20 cellular contexts compared by ENCODE assay signal in the genomic region with DNA sequence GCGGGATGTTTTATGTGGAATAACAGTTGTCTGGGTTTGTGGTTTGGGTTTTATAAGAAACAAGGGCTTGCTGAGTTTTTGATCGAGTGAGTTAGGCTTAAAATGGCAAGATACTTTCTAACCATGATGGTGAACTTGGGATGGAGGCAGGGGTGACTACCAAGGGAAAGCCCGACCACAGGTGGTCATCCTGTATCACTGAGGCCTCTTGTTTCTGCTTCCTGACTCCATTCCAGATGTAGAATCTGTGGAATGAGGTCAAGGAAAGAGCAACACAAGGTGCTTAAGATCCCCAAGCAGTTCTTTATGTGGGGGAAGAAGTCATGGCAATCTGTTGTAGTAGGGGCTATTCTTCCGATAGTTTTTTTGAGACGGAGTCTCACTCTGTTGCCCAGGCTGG.
A peak's percentile ranks its signal among the peaks of the same experiment; 100 is the strongest.
DNase-seq lines count a peak whose midpoint lies in the region; TF ChIP-seq lines count a peak whose summit lies in the region.
"Had no signal": no experiment of that assay in that cellular context is flagged by ENCODE, and none has a peak within 500 bp of the region (broad histone marks: within the 10 kb centered on the region; RNA-seq: fewer than 3 reads in every experiment).

No MANE protein-coding gene starts in this region.

- CTCF ChIA-PET in A673 (lab: Charles Lee), result no interaction called here

- H3K4me3 ChIP-seq in A673 (ENCODE audit: low read depth, low read length, poor library complexity, severe bottlenecking), result no peak overlapping the region
- no peak overlapping the region for H3K4me3 ChIP-seq in astrocyte of the cerebellum (ENCODE audit: low read depth, low read length)
- H3K4me3 ChIP-seq in mesendoderm (ENCODE audit: low read length), result no peak overlapping the region
- no peak overlapping the region for H3K4me3 ChIP-seq in neural progenitor cell
- H3K4me3 ChIP-seq: BLaER1 treated with 17β-estradiol and CSF1 and Interleukin-3, amounts not matched to agents 10 nM and 100 nM had no signal

- H3K4me2 ChIP-seq in mesendoderm (ENCODE audit: low read length) (no peak overlapping the region), neural progenitor cell (no peak overlapping the region)
- H3K4me2 ChIP-seq: BLaER1 treated with 17β-estradiol and CSF1 and Interleukin-3, amounts not matched to agents 10 nM and 100 nM had no signal

- no peak overlapping the region for H3K27ac ChIP-seq in A673 (ENCODE audit: low read depth, low read length, poor library complexity, severe bottlenecking)
- H3K27ac ChIP-seq in mesendoderm (ENCODE audit: low read depth, low read length), result no peak overlapping the region
- H3K27ac ChIP-seq in neural progenitor cell, result no peak overlapping the region
- H3K27ac ChIP-seq: 22Rv1; BLaER1 treated with 17β-estradiol and CSF1 and Interleukin-3, amounts not matched to agents 10 nM and 100 nM had no signal

- in situ Hi-C loops in astrocyte of the cerebellum (cut with HindIII; ENCODE audit: low sequenced_read_pairs), result no loop called here

- no peaks in the 10 kb centered on the region for H3K79me1 ChIP-seq in mesendoderm (ENCODE audit: low read length)

- no peaks in the 10 kb centered on the region for H3F3A ChIP-seq in neural progenitor cell (ENCODE audit: low read depth)

- H2BK5ac ChIP-seq in mesendoderm (ENCODE audit: low read length), result no peak overlapping the region

- no TSS peak for BruUV-seq in A673 (replicated peaks; lab: Mats Ljungman, UMichigan)

- no peaks in the 10 kb centered on the region for H3K27me3 ChIP-seq in A673 (replicated peaks; ENCODE audit: insufficient read depth, low read depth, low read length, poor library complexity)
- no peaks in the 10 kb centered on the region for H3K27me3 ChIP-seq in mesendoderm (ENCODE audit: insufficient read depth, low read length, poor library complexity)
- H3K27me3 ChIP-seq in neural progenitor cell, result no peaks in the 10 kb centered on the region
- H3K27me3 ChIP-seq: BE2C; BLaER1 treated with 17β-estradiol and CSF1 and Interleukin-3, amounts not matched to agents 10 nM and 100 nM had no signal

- DNase-seq in A673 (ENCODE audit: low spot score), result peak; percentile 67
- peak; percentile 49 for DNase-seq in astrocyte of the cerebellum (ENCODE audit: low read depth)
- no peak for DNase-seq in endothelial cell (ENCODE audit: low spot score)
- peak; percentile 19 for DNase-seq in mesendoderm
- no peak for DNase-seq in T-helper 9 cell
- no peak for DNase-seq in DMS 273 (lab: John Stamatoyannopoulos, UW; ENCODE audit: unreplicated experiment)
- DNase-seq in stimulated activated naive CD4-positive, alpha-beta T cell treated with Interleukin-2 at 50 U/mL for 16 hours (lab: John Stamatoyannopoulos, UW), result no peak
- no peak for DNase-seq in neural progenitor cell (ENCODE audit: low spot score)
- DNase-seq: ACHN; AML-193; BE2C; CD4-positive, alpha-beta T cell; CD8-positive, alpha-beta memory T cell; DMS53; DMS79 treated with DMSO at 0.1 percent for 48 hours; GF-D8; H9 had no signal

- no peak overlapping the region for H2BK15ac ChIP-seq in mesendoderm (replicated peaks; ENCODE audit: low read depth)

- no peaks in the 10 kb centered on the region for H3K36me3 ChIP-seq in A673 (ENCODE audit: insufficient read depth, low read length, poor library complexity, severe bottlenecking)
- H3K36me3 ChIP-seq in mesendoderm (ENCODE audit: control insufficient read depth, insufficient read depth, low read length), result no peaks in the 10 kb centered on the region
- H3K36me3 ChIP-seq in neural progenitor cell, result no peaks in the 10 kb centered on the region
- H3K36me3 ChIP-seq: BE2C; BLaER1 treated with 17β-estradiol and CSF1 and Interleukin-3, amounts not matched to agents 10 nM and 100 nM had no signal

- H3K4ac ChIP-seq in mesendoderm (ENCODE audit: low read depth, low read length), result no peak overlapping the region

- no peaks in the 10 kb centered on the region for H4K20me1 ChIP-seq in neural progenitor cell (ENCODE audit: low read depth)
- H4K20me1 ChIP-seq: BLaER1 treated with 17β-estradiol and CSF1 and Interleukin-3, amounts not matched to agents 10 nM and 100 nM had no signal

- peak overlapping the region; percentile 0 for H3K4me3 Mint-ChIP-seq in endothelial cell (ENCODE audit: unreplicated experiment)
- no peak overlapping the region for H3K4me3 Mint-ChIP-seq in neural progenitor cell
- H3K4me3 Mint-ChIP-seq: CD14-positive monocyte; CD4-positive, alpha-beta T cell; CD8-positive, alpha-beta memory T cell; H9 had no signal

- no peak overlapping the region for H2AFZ ChIP-seq in neural progenitor cell (replicated peaks)

- no peak overlapping the region for H2BK120ac ChIP-seq in mesendoderm (ENCODE audit: low read depth, low read length)

- TF ChIP-seq CTCF in A673 (conservative IDR thresholded peaks at IDR 0.05; ENCODE audit: low read depth, low read length), result no peak
- no peak for TF ChIP-seq CTCF in astrocyte of the cerebellum (IDR thresholded peaks at IDR 0.05; ENCODE audit: low read depth, low read length, missing control alignments)
- TF ChIP-seq CTCF in endothelial cell (IDR thresholded peaks at IDR 0.05; ENCODE audit: unreplicated experiment), result no peak
- TF ChIP-seq CTCF in neural progenitor cell (IDR thresholded peaks at IDR 0.05), result no peak

- H3K4me1 ChIP-seq in A673 (ENCODE audit: insufficient read depth, low read length, poor library complexity, severe bottlenecking), result peaks cover 13% of the 10 kb centered on the region
- no peaks in the 10 kb centered on the region for H3K4me1 ChIP-seq in mesendoderm (ENCODE audit: control insufficient read depth, low read depth, low read length)
- no peaks in the 10 kb centered on the region for H3K4me1 ChIP-seq in neural progenitor cell
- H3K4me1 ChIP-seq: BLaER1 treated with 17β-estradiol and CSF1 and Interleukin-3, amounts not matched to agents 10 nM and 100 nM had no signal

- no CpG with 5 or more reads among the region's 5 CpGs for WGBS in mesendoderm (ENCODE audit: extremely low coverage, insufficient coverage, low lambda C conversion rate)

- H3K9me3 ChIP-seq in A673 (ENCODE audit: low read depth, low read length, poor library complexity, severe bottlenecking) (no peaks in the 10 kb centered on the region), neural progenitor cell (ENCODE audit: low read depth) (no peaks in the 10 kb centered on the region)
- H3K9me3 ChIP-seq: BE2C had no signal

- H3K36me3 Mint-ChIP-seq in endothelial cell (ENCODE audit: low read depth, unreplicated experiment) (peaks cover 48% of the 10 kb centered on the region), neural progenitor cell (no peaks in the 10 kb centered on the region)
- H3K36me3 Mint-ChIP-seq: CD14-positive monocyte; CD8-positive, alpha-beta memory T cell had no signal

- H3K79me2 ChIP-seq in mesendoderm (ENCODE audit: control insufficient read depth, insufficient read depth, low read length) (no peaks in the 10 kb centered on the region), neural progenitor cell (ENCODE audit: low read depth) (no peaks in the 10 kb centered on the region)

- H4K5ac ChIP-seq in mesendoderm (ENCODE audit: low read length), result no peak overlapping the region

- no peak overlapping the region for H3K23ac ChIP-seq in mesendoderm (ENCODE audit: low read length)

- H3K4me1 Mint-ChIP-seq in endothelial cell (ENCODE audit: unreplicated experiment) (no peaks in the 10 kb centered on the region), neural progenitor cell (peaks cover 7% of the 10 kb centered on the region)
- H3K4me1 Mint-ChIP-seq: CD14-positive monocyte; CD8-positive, alpha-beta memory T cell had no signal

- no peak overlapping the region for H2AK5ac ChIP-seq in mesendoderm (ENCODE audit: low read length)

- no peak overlapping the region for H3K9ac ChIP-seq in mesendoderm (ENCODE audit: low read length)
- no peak overlapping the region for H3K9ac ChIP-seq in neural progenitor cell
- H3K9ac ChIP-seq: BLaER1 treated with 17β-estradiol and CSF1 and Interleukin-3, amounts not matched to agents 10 nM and 100 nM had no signal

- no peak overlapping the region for H3K18ac ChIP-seq in mesendoderm (ENCODE audit: low read length)

- intact Hi-C loops in A673 (cut with micrococcal nuclease; ENCODE audit: unreplicated experiment), result no loop called here

- H3K27ac Mint-ChIP-seq in endothelial cell (ENCODE audit: unreplicated experiment), result no peak overlapping the region
- H3K27ac Mint-ChIP-seq in neural progenitor cell, result no peak overlapping the region
- H3K27ac Mint-ChIP-seq: CD14-positive monocyte; CD4-positive, alpha-beta T cell; CD8-positive, alpha-beta memory T cell; H9 had no signal

- POLR2A ChIA-PET in A673 (lab: Charles Lee; ENCODE audit: low non-redundant PET), result no interaction called here

- H4K8ac ChIP-seq in mesendoderm (ENCODE audit: low read depth, low read length), result no peak overlapping the region

- H3K27me3 Mint-ChIP-seq in endothelial cell (ENCODE audit: unreplicated experiment), result peaks cover 2% of the 10 kb centered on the region
- H3K27me3 Mint-ChIP-seq in neural progenitor cell (ENCODE audit: insufficient read depth, low read depth), result no peaks in the 10 kb centered on the region
- H3K27me3 Mint-ChIP-seq: CD4-positive, alpha-beta T cell; CD8-positive, alpha-beta memory T cell had no signal

- H3K56ac ChIP-seq in mesendoderm (ENCODE audit: low read length), result no peak overlapping the region

- no peaks in the 10 kb centered on the region for H3K9me3 Mint-ChIP-seq in endothelial cell (ENCODE audit: unreplicated experiment)
- peaks cover 5% of the 10 kb centered on the region for H3K9me3 Mint-ChIP-seq in neural progenitor cell
- H3K9me3 Mint-ChIP-seq: CD14-positive monocyte; CD4-positive, alpha-beta T cell; CD8-positive, alpha-beta memory T cell; H9 had no signal

Comparison
In these comparisons a context has a peak if more than half of its experiments do, and no peak if none do; other contexts are left out.
1. DNase-seq: peak in A673 (single experiment), astrocyte of the cerebellum (single experiment) and mesendoderm (single experiment); none in endothelial cell (single experiment), T-helper 9 cell (single experiment), DMS 273 (single experiment), stimulated activated naive CD4-positive, alpha-beta T cell treated with Interleukin-2 at 50 U/mL for 16 hours (single experiment) and neural progenitor cell (single experiment).